ENCODE assay signal across 8 cellular contexts in genomic region chrX:20263474-20263873, GRCh38. TPM values are rescaled to one million over a fixed set of nuclear protein-coding genes. Genes with fewer than 3 reads are reported as not detected.
DNase-seq lines count a peak whose midpoint lies in the region; ATAC-seq, FAIRE-seq and TF ChIP-seq lines count a peak whose summit lies in the region.

No MANE protein-coding gene starts in this region.

- H3K27me3 Mint-ChIP-seq in activated T-helper 17 cell treated with anti-CD3 and anti-CD28 coated beads, Interleukin-2, amount 50 U/mL, for 72 hours: no peaks in the 10 kb centered on the region

- peaks cover 54% of the 10 kb centered on the region for H3K36me3 Mint-ChIP-seq in activated T-helper 17 cell treated with anti-CD3 and anti-CD28 coated beads, Interleukin-2, amount 50 U/mL, for 72 hours (ENCODE audit: low read depth)

- H3K36me3 ChIP-seq in DOHH2 (ENCODE audit: control insufficient read depth, low read length) (no peaks in the 10 kb centered on the region), mucosa of descending colon (ENCODE audit: low read depth) (no peaks in the 10 kb centered on the region), kidney (ENCODE audit: control insufficient read depth in 1 of 2, insufficient read depth in 2 of 2, low read length in 2 of 2) (no peaks in the 10 kb centered on the region)

- DNase-seq in mucosa of descending colon (no peak), cerebellum (ENCODE audit: low spot score) (no peak), NCI-H1092 treated with DMSO at 0.1 percent for 48 hours (lab: John Stamatoyannopoulos, UW) (no peak), kidney (no peak)
- no peak for DNase-seq in activated CD4-positive, CD25-positive, alpha-beta regulatory T cell treated with anti-CD3 and anti-CD28 coated beads, Interleukin-2, amount 50 U/mL, for 72 hours

- H3K9me3 Mint-ChIP-seq in activated T-helper 17 cell treated with anti-CD3 and anti-CD28 coated beads, Interleukin-2, amount 50 U/mL, for 72 hours: no peaks in the 10 kb centered on the region

- H3K4me3 ChIP-seq in DOHH2 (ENCODE audit: low read length) (peak overlapping the region; percentile 89), mucosa of descending colon (no peak overlapping the region), kidney (ENCODE audit: low read length in 2 of 2) (no peak overlapping the region)

- peak overlapping the region; percentile 100 for H3K27ac Mint-ChIP-seq in activated T-helper 17 cell treated with anti-CD3 and anti-CD28 coated beads, Interleukin-2, amount 50 U/mL, for 72 hours

- peak overlapping the region; percentile 18; the same call in 1 of the 2 replicates for H3K27ac ChIP-seq in DOHH2 (ENCODE audit: low read depth, low read length)
- H3K27ac ChIP-seq in kidney (ENCODE audit: low read depth in 2 of 2, low read length in 2 of 2): no peak overlapping the region

- peaks cover 22% of the 10 kb centered on the region for H3K4me1 ChIP-seq in DOHH2 (ENCODE audit: control insufficient read depth, low read length)
- H3K4me1 ChIP-seq in mucosa of descending colon (ENCODE audit: low read depth): peaks cover 3% of the 10 kb centered on the region
- H3K4me1 ChIP-seq in kidney (ENCODE audit: control insufficient read depth in 1 of 2, insufficient read depth in 1 of 2, low read depth in 1 of 2, low read length in 2 of 2): no peaks in the 10 kb centered on the region

- FAIRE-seq in kidney (lab: Jason Lieb, UNC): no peak

- no peak overlapping the region for H3K9ac ChIP-seq in kidney (ENCODE audit: low read length in 2 of 2)

- peak; percentile 25 for ATAC-seq in HG02678 (IDR thresholded peaks at IDR 0.05; ENCODE audit: unreplicated experiment)
- ATAC-seq in activated T-helper 17 cell treated with anti-CD3 and anti-CD28 coated beads, Interleukin-2, amount 50 U/mL, for 72 hours (replicated peaks): peak; percentile 4
- ATAC-seq in mucosa of descending colon: peak; percentile 5

- H4K20me1 ChIP-seq in DOHH2 (ENCODE audit: control insufficient read depth, insufficient read depth, low read depth, low read length): no peaks in the 10 kb centered on the region; the same call in 1 of the 2 replicates

- H3K27me3 ChIP-seq in DOHH2 (ENCODE audit: control insufficient read depth, low read length): peaks cover 6% of the 10 kb centered on the region; the same call in 1 of the 2 replicates

- peaks cover 20% of the 10 kb centered on the region for H3K4me1 Mint-ChIP-seq in activated T-helper 17 cell treated with anti-CD3 and anti-CD28 coated beads, Interleukin-2, amount 50 U/mL, for 72 hours

- peak overlapping the region; percentile 88 for H3K4me3 Mint-ChIP-seq in activated T-helper 17 cell treated with anti-CD3 and anti-CD28 coated beads, Interleukin-2, amount 50 U/mL, for 72 hours

- H3F3A ChIP-seq in DOHH2 (ENCODE audit: control insufficient read depth, insufficient read depth): no peaks in the 10 kb centered on the region

- H3K9me3 ChIP-seq in DOHH2 (ENCODE audit: control insufficient read depth, insufficient read depth, low read length): no peaks in the 10 kb centered on the region
- no peaks in the 10 kb centered on the region for H3K9me3 ChIP-seq in mucosa of descending colon
- H3K9me3 ChIP-seq in kidney (ENCODE audit: control insufficient read depth in 1 of 2, low read length in 2 of 2): no peaks in the 10 kb centered on the region

- intact Hi-C loops in mucosa of descending colon (cut with DNase I, micrococcal nuclease) (no loop called here), kidney (cut with DNase I) (no loop called here)

- peak overlapping the region; percentile 75 for H3K4me2 ChIP-seq in DOHH2 (ENCODE audit: low read length)

- peaks cover 72% of the 10 kb centered on the region for H3K79me2 ChIP-seq in DOHH2 (ENCODE audit: control insufficient read depth, low read length)

- no peak for TF ChIP-seq CTCF in DOHH2 (IDR thresholded peaks at IDR 0.05; ENCODE audit: low read depth, low read length, poor library complexity, severe bottlenecking)
- no peak for TF ChIP-seq CTCF in mucosa of descending colon (IDR thresholded peaks at IDR 0.05)
- TF ChIP-seq CTCF in kidney (IDR thresholded peaks at IDR 0.05; ENCODE audit: borderline replicate concordance, extremely low read depth, insufficient read depth): no peak

- H3K9me2 ChIP-seq in DOHH2 (replicated peaks; ENCODE audit: control insufficient read depth, low read length): no peaks in the 10 kb centered on the region

RNA-seq across cellular contexts. Expression of gene RPS6KA3, which starts 3.2 kb away (rescaled TPM):
- total RNA-seq in activated T-helper 17 cell treated with anti-CD3 and anti-CD28 coated beads, Interleukin-2, amount 50 U/mL, for 72 hours: 10 to 100 TPM; 53.4 to 64.9 TPM
- 10 to 100 TPM; 73.6 to 80.1 (median 73.9) TPM for total RNA-seq in mucosa of descending colon
- total RNA-seq in cerebellum: 35.1 TPM
- total RNA-seq in kidney: 42.8 TPM
- 9.9 TPM for polyA plus RNA-seq in kidney (ENCODE audit: insufficient read depth, low read depth, low replicate concordance)
